In the genomic region with DNA sequence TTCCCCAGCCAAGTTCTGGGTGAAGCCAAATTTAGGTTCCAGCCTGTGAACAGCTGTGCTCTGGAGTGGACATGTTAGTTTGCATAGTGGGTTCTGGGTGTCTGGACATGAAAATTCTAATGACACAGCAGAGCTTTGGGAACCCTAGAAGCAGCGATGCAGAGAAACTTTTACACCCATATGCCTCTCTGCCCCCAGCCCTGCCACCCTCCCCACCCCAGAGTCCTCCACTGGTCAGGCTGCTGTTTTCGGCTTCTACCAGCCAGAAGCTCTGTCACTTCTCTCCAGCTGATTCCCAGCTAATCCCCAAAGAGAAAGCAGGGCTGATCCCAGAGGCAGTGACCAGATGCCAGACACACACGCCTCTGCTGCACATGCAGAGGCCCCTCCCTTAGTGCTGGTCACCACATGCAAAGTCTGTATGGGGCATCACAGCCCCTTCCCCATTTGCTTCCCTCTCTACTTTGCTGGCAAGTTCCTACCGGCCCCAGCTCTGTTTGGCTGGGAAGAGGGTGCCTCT, we compare ENCODE assay signal across 8 cellular contexts. TPM values are rescaled to one million over a fixed set of nuclear protein-coding genes. Genes with fewer than 3 reads are reported as not detected.
A peak's percentile ranks its signal among the peaks of the same experiment; 100 is the strongest.
DNase-seq lines count a peak whose midpoint lies in the region; ATAC-seq and TF ChIP-seq lines count a peak whose summit lies in the region.

No MANE protein-coding gene starts in this region.

- DNase-seq in DND-41 (no peak), NCI-H446 treated with DMSO at 0.1 percent for 48 hours (lab: John Stamatoyannopoulos, UW) (peak; percentile 1), esophagus squamous epithelium (lab: John Stamatoyannopoulos, UW) (no peak), DMS53 treated with DMSO at 0.1 percent for 48 hours (lab: John Stamatoyannopoulos, UW; ENCODE audit: unreplicated experiment) (no peak)
- no peak for DNase-seq in stimulated activated effector memory CD8-positive, alpha-beta T cell treated with anti-CD3 and anti-CD28 coated beads, Interleukin-12 subunit alpha, Interleukin-12 subunit beta, amount 100 ng/mL, for 72 hours (ENCODE audit: low spot score in 2 of 2)
- DNase-seq in stimulated activated CD4-positive, alpha-beta T cell treated with anti-CD3 and anti-CD28 coated beads, Interleukin-15, amount 100 ng/mL, for 24 hours: no peak

- no peaks in the 10 kb centered on the region for H3K9me3 ChIP-seq in DND-41 (ENCODE audit: insufficient read depth, low read length, severe bottlenecking)
- no peaks in the 10 kb centered on the region for H3K9me3 ChIP-seq in esophagus squamous epithelium

- H3K27me3 ChIP-seq in DND-41 (ENCODE audit: insufficient read depth, low read length, poor library complexity) (no peaks in the 10 kb centered on the region), esophagus squamous epithelium (no peaks in the 10 kb centered on the region)

- H3K4me3 ChIP-seq in DND-41 (ENCODE audit: low read depth in 1 of 2, low read length in 2 of 2) (no peak overlapping the region), esophagus squamous epithelium (peak overlapping the region in 1 of 4 donors; percentile 29)

- intact Hi-C loops in esophagus squamous epithelium (cut with DNase I): loop anchor here (5.0 kb wide), 1 partner anchor 44 kb away; a partner anchor contains a TSS

- H3K4me3 Mint-ChIP-seq in stimulated activated effector memory CD8-positive, alpha-beta T cell treated with anti-CD3 and anti-CD28 coated beads, Interleukin-12 subunit alpha, Interleukin-12 subunit beta, amount 100 ng/mL, for 72 hours: peak overlapping the region; percentile 67

- H3K27ac Mint-ChIP-seq in stimulated activated effector memory CD8-positive, alpha-beta T cell treated with anti-CD3 and anti-CD28 coated beads, Interleukin-12 subunit alpha, Interleukin-12 subunit beta, amount 100 ng/mL, for 72 hours: peak overlapping the region; percentile 96

- peaks cover 7% of the 10 kb centered on the region for H3K36me3 Mint-ChIP-seq in stimulated activated effector memory CD8-positive, alpha-beta T cell treated with anti-CD3 and anti-CD28 coated beads, Interleukin-12 subunit alpha, Interleukin-12 subunit beta, amount 100 ng/mL, for 72 hours

- TF ChIP-seq CTCF in DND-41 (IDR thresholded peaks at IDR 0.05; ENCODE audit: borderline replicate concordance, extremely low read depth, low read length, poor library complexity, severe bottlenecking): no peak
- no peak for TF ChIP-seq CTCF in esophagus squamous epithelium (IDR thresholded peaks at IDR 0.05)

- H3K27ac ChIP-seq in DND-41 (ENCODE audit: low read length): peak overlapping the region; percentile 82
- H3K27ac ChIP-seq in esophagus squamous epithelium: peak overlapping the region; percentile 75 to 94 (median 88)

- no peak for ATAC-seq in DND-41 (ENCODE audit: insufficient read depth, low read depth)
- ATAC-seq in GM21529 (IDR thresholded peaks at IDR 0.05; ENCODE audit: unreplicated experiment): peak; percentile 37
- ATAC-seq in stimulated activated effector memory CD8-positive, alpha-beta T cell treated with anti-CD3 and anti-CD28 coated beads, Interleukin-12 subunit alpha, Interleukin-12 subunit beta, amount 100 ng/mL, for 72 hours: no peak
- no peak for ATAC-seq in GM18868 (IDR thresholded peaks at IDR 0.05; ENCODE audit: unreplicated experiment)

- WGBS in esophagus squamous epithelium, 2 donors: 19 to 25% methylated on average over 3 to 4 of the region's 4 CpGs

- no peak for TF ChIP-seq POLR2A in esophagus squamous epithelium (IDR thresholded peaks at IDR 0.05)

- H3K9ac ChIP-seq in DND-41 (ENCODE audit: low read depth, low read length): peak overlapping the region; percentile 1; the same call in 1 of the 2 replicates

- no peaks in the 10 kb centered on the region for H3K9me3 Mint-ChIP-seq in stimulated activated effector memory CD8-positive, alpha-beta T cell treated with anti-CD3 and anti-CD28 coated beads, Interleukin-12 subunit alpha, Interleukin-12 subunit beta, amount 100 ng/mL, for 72 hours

- no peaks in the 10 kb centered on the region for H3K79me2 ChIP-seq in DND-41 (ENCODE audit: insufficient read depth, low read length)

- H3K4me2 ChIP-seq in DND-41 (ENCODE audit: insufficient read depth, low read length): no peak overlapping the region

- H3K4me1 ChIP-seq in DND-41 (ENCODE audit: insufficient read depth, low read length): peaks cover 38% of the 10 kb centered on the region
- H3K4me1 ChIP-seq in esophagus squamous epithelium: peaks cover 47 to 60% (median 52%) of the 10 kb centered on the region in 3 donors

- no peaks in the 10 kb centered on the region for H3K36me3 ChIP-seq in DND-41 (ENCODE audit: insufficient read depth, low read length)
- H3K36me3 ChIP-seq in esophagus squamous epithelium: no peaks in the 10 kb centered on the region

- H4K20me1 ChIP-seq in DND-41 (ENCODE audit: insufficient read depth, low read length): no peaks in the 10 kb centered on the region

- no peak overlapping the region for H2AFZ ChIP-seq in DND-41 (ENCODE audit: low read depth, low read length)

- H3K4me1 Mint-ChIP-seq in stimulated activated effector memory CD8-positive, alpha-beta T cell treated with anti-CD3 and anti-CD28 coated beads, Interleukin-12 subunit alpha, Interleukin-12 subunit beta, amount 100 ng/mL, for 72 hours: peaks cover 94% of the 10 kb centered on the region

RNA-seq across cellular contexts. Expression of a gene that starts 8.7 kb away (rescaled TPM):
- total RNA-seq in esophagus squamous epithelium: under 1 TPM in 2 of 4 donors, not detected in 2; under 0.01 to 0.15 TPM

RNA-seq across cellular contexts. Expression of a gene that starts 45.0 kb away (rescaled TPM):
- 10 to 100 TPM; 34.1 to 51.7 (median 44.8) TPM for total RNA-seq in esophagus squamous epithelium
